Comparison of ENCODE assay signal across 8 cellular contexts in genomic region chr1:52702886-52703787, GRCh38. TPM values are rescaled to one million over a fixed set of nuclear protein-coding genes. Genes with fewer than 3 reads are reported as not detected.
A peak's percentile ranks its signal among the peaks of the same experiment; 100 is the strongest.
DNase-seq lines count a peak whose midpoint lies in the region; ATAC-seq lines count a peak whose summit lies in the region.

No MANE protein-coding gene starts in this region.

- peak; percentile 55 for ATAC-seq in GM18519 (IDR thresholded peaks at IDR 0.05; ENCODE audit: low FRiP score, unreplicated experiment)
- peak; percentile 88 for ATAC-seq in HG03060 (IDR thresholded peaks at IDR 0.05; ENCODE audit: low read depth, unreplicated experiment)
- peak; percentile 66 for ATAC-seq in left colon

- intact Hi-C loops in left colon (cut with DNase I, micrococcal nuclease), result loop anchor here in 1 of 2 donors (10.0 kb wide), 1 partner anchor 492 kb away; the partner anchor contains the start of gene CPT2

- DNase-seq in NCI-H510A (lab: John Stamatoyannopoulos, UW) (peak; percentile 84), dedifferentiated amniotic fluid mesenchymal stem cell (ENCODE audit: extremely low spot score) (peak; percentile 88), left colon (peak; percentile 89 to 95), RKO (ENCODE audit: low spot score) (no peak)
- peak; percentile 73 for DNase-seq in activated CD4-positive, alpha-beta T cell treated with anti-CD3 and anti-CD28 coated beads, Interleukin-2, amount 50 U/mL, for 1 hour
- DNase-seq in stimulated activated CD4-positive, alpha-beta T cell treated with anti-CD3 and anti-CD28 coated beads, Interleukin-1b, Interleukin-23, amount 100 ng/mL, for 24 hours (ENCODE audit: low read depth in 4 of 4, low spot score in 1 of 4), result peak; percentile 50 to 77 (median 62)

RNA-seq across cellular contexts. Expression of gene COA7, which starts 5.0 kb away (rescaled TPM):
- total RNA-seq in left colon, result 10 to 100 TPM; 21.3 to 28.1 TPM

RNA-seq across cellular contexts. Expression of gene ZYG11B, which starts 23.1 kb away (rescaled TPM):
- 10 to 100 TPM; 29.0 to 30.3 TPM for total RNA-seq in left colon
